Comparison of ENCODE assay signal across 16 cellular contexts in genomic region chr4:122665148-122665547, GRCh38. TPM values are rescaled to one million over a fixed set of nuclear protein-coding genes. Genes with fewer than 3 reads are reported as not detected.
A peak's percentile ranks its signal among the peaks of the same experiment; 100 is the strongest.
DNase-seq lines count a peak whose midpoint lies in the region; TF ChIP-seq lines count a peak whose summit lies in the region.
"Had no signal": no experiment of that assay in that cellular context is flagged by ENCODE, and none has a peak within 500 bp of the region (broad histone marks: within the 10 kb centered on the region; RNA-seq: fewer than 3 reads in every experiment).

No MANE protein-coding gene starts in this region.

- no peak overlapping the region for H3K4me3 Mint-ChIP-seq in activated naive CD4-positive, alpha-beta T cell treated with anti-CD3 and anti-CD28 coated beads, Interleukin-2, amount 50 U/mL, for 24 hours
- peak overlapping the region; percentile 11 for H3K4me3 Mint-ChIP-seq in T-helper 1 cell treated with Interleukin-12 subunit alpha and Interleukin-12 subunit beta and Interleukin-4 antibody, amounts not matched to agents 30 μg/mL and 1 μg/mL, for 36 hours

- H3K27ac ChIP-seq in thyroid gland = peak overlapping the region in 1 of 3 donors; percentile 13
- H3K27ac ChIP-seq: psoas muscle had no signal

- peaks cover 6 to 25% of the 10 kb centered on the region in 2 donors for H3K4me1 ChIP-seq in thyroid gland

- H3K9me3 Mint-ChIP-seq in activated naive CD4-positive, alpha-beta T cell treated with anti-CD3 and anti-CD28 coated beads, Interleukin-2, amount 50 U/mL, for 24 hours = peaks cover 4% of the 10 kb centered on the region
- H3K9me3 Mint-ChIP-seq in T-helper 1 cell treated with Interleukin-12 subunit alpha and Interleukin-12 subunit beta and Interleukin-4 antibody, amounts not matched to agents 30 μg/mL and 1 μg/mL, for 36 hours = no peaks in the 10 kb centered on the region

- WGBS in thyroid gland, 2 donors = 26% methylated on average over 4 of the region's 4 CpGs

- H3K4me3 ChIP-seq in fibroblast of the aortic adventitia (ENCODE audit: low read depth, low read length) (no peak overlapping the region), thyroid gland (replicated peaks in 1 of 3) (no peak overlapping the region)
- H3K4me3 ChIP-seq: mucosa of descending colon, psoas muscle had no signal

- H3K9me3 ChIP-seq in thyroid gland = no peaks in the 10 kb centered on the region
- H3K9me3 ChIP-seq: mucosa of descending colon, psoas muscle had no signal

- H3K27me3 Mint-ChIP-seq in activated naive CD4-positive, alpha-beta T cell treated with anti-CD3 and anti-CD28 coated beads, Interleukin-2, amount 50 U/mL, for 24 hours = no peaks in the 10 kb centered on the region
- no peaks in the 10 kb centered on the region for H3K27me3 Mint-ChIP-seq in T-helper 1 cell treated with Interleukin-12 subunit alpha and Interleukin-12 subunit beta and Interleukin-4 antibody, amounts not matched to agents 30 μg/mL and 1 μg/mL, for 36 hours (ENCODE audit: low read depth)

- H3K27me3 ChIP-seq in thyroid gland = no peaks in the 10 kb centered on the region

- intact Hi-C loops in thyroid gland (cut with DNase I) = no loop called here

- no peak for DNase-seq in activated naive CD4-positive, alpha-beta T cell (lab: John Stamatoyannopoulos, UW)
- DNase-seq in fibroblast of the aortic adventitia (ENCODE audit: low read depth) (peak; percentile 46), thyroid gland (peak; percentile 32 to 36), DMS79 (lab: John Stamatoyannopoulos, UW) (no peak), midbrain (lab: John Stamatoyannopoulos, UW) (no peak), NCI-H2196 treated with DMSO at 0.1 percent for 48 hours (lab: John Stamatoyannopoulos, UW; ENCODE audit: unreplicated experiment) (no peak)
- DNase-seq: C1 segment of cervical spinal cord; KBM-7; mucosa of descending colon; NCI-H748 treated with DMSO at 0.1 percent for 48 hours; psoas muscle; SHP77 treated with DMSO at 0.1 percent for 48 hours; stimulated activated CD4-positive, alpha-beta T cell treated with anti-CD3 and anti-CD28 coated beads, Interleukin-4, amount 100 ng/mL, for 1 hour had no signal

- no peaks in the 10 kb centered on the region for H3K36me3 ChIP-seq in thyroid gland

- H3K27ac Mint-ChIP-seq in activated naive CD4-positive, alpha-beta T cell treated with anti-CD3 and anti-CD28 coated beads, Interleukin-2, amount 50 U/mL, for 24 hours = peak overlapping the region; percentile 92
- H3K27ac Mint-ChIP-seq in T-helper 1 cell treated with Interleukin-12 subunit alpha and Interleukin-12 subunit beta and Interleukin-4 antibody, amounts not matched to agents 30 μg/mL and 1 μg/mL, for 36 hours = peak overlapping the region; percentile 83

- peaks cover 1% of the 10 kb centered on the region for H3K36me3 Mint-ChIP-seq in activated naive CD4-positive, alpha-beta T cell treated with anti-CD3 and anti-CD28 coated beads, Interleukin-2, amount 50 U/mL, for 24 hours
- H3K36me3 Mint-ChIP-seq in T-helper 1 cell treated with Interleukin-12 subunit alpha and Interleukin-12 subunit beta and Interleukin-4 antibody, amounts not matched to agents 30 μg/mL and 1 μg/mL, for 36 hours (ENCODE audit: low read depth) = no peaks in the 10 kb centered on the region

- peaks cover 82% of the 10 kb centered on the region for H3K4me1 Mint-ChIP-seq in activated naive CD4-positive, alpha-beta T cell treated with anti-CD3 and anti-CD28 coated beads, Interleukin-2, amount 50 U/mL, for 24 hours
- H3K4me1 Mint-ChIP-seq in T-helper 1 cell treated with Interleukin-12 subunit alpha and Interleukin-12 subunit beta and Interleukin-4 antibody, amounts not matched to agents 30 μg/mL and 1 μg/mL, for 36 hours (ENCODE audit: low read depth) = peaks cover 76% of the 10 kb centered on the region

- TF ChIP-seq CTCF in fibroblast of the aortic adventitia (IDR thresholded peaks at IDR 0.05; ENCODE audit: insufficient read depth, low read length) = no peak
- TF ChIP-seq CTCF in thyroid gland (IDR thresholded peaks at IDR 0.05) = peak in 1 of 6 experiments; percentile 12

- no peak for TF ChIP-seq POLR2A in thyroid gland (IDR thresholded peaks at IDR 0.05)

RNA-seq across cellular contexts. Expression of gene IL21, which starts 44.3 kb away (rescaled TPM):
- total RNA-seq in fibroblast of the aortic adventitia (ENCODE audit: low replicate concordance) (not detected in 2 replicates), thyroid gland (not detected)
- total RNA-seq: glomerular endothelial cell, mucosa of descending colon, psoas muscle had no signal

Comparison
In these comparisons a context has a peak if more than half of its experiments do, and no peak if none do; other contexts are left out.
1. DNase-seq: peak in fibroblast of the aortic adventitia (single experiment) and thyroid gland (2 of 2); none in activated naive CD4-positive, alpha-beta T cell (0 of 4), DMS79 (single experiment), midbrain (single experiment) and NCI-H2196 treated with DMSO at 0.1 percent for 48 hours (single experiment).